ENCODE assay signal across 21 cellular contexts in the genomic region with DNA sequence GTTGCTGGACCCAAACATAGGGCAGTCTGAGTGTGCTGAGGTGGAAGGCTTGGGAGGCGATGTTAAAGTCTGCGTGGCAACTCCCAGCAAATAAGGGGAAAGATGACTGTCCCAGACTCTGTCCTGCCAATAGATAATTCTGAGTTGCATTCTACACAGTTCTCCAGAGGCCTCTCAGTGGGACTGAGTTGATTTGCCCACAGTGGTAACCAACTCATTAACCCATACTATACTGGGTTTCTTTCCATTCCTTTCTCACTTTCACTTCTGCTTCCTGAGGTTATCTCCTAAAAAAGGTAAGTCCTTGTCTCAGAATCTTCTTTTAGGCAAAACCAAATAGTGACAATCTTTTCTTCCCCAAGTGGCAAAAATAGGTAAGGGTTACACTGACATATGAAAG.
"Had no signal": no experiment of that assay in that cellular context is flagged by ENCODE, and none has a peak within 500 bp of the region (broad histone marks: within the 10 kb centered on the region; RNA-seq: fewer than 3 reads in every experiment).

No MANE protein-coding gene starts in this region.

- H3K4me1 Mint-ChIP-seq: mesothelial cell of epicardium, neural crest cell had no signal

- DNase-seq: effector memory CD8-positive, alpha-beta T cell; gastrocnemius medialis; glutamatergic neuron; islet precursor cell; natural killer cell; nucleus accumbens; ovary; right cardiac atrium; small intestine; stimulated activated CD4-positive, alpha-beta T cell treated with anti-CD3 and anti-CD28 coated beads, Interleukin-12 subunit alpha, Interleukin-12 subunit beta, amount 100 ng/mL, for 4 hours; stimulated activated naive CD4-positive, alpha-beta T cell; stomach; substantia nigra; transverse colon had no signal

- H3K27me3 Mint-ChIP-seq: dendritic cell treated with granulocyte-macrophage colony-stimulating factor and Interleukin-4, amounts not matched to agents 40 ng/mL and 50 ng/mL, for 4 days; effector memory CD8-positive, alpha-beta T cell had no signal

- H3K27ac ChIP-seq: epithelial cell of prostate, esophagus muscularis mucosa, gastrocnemius medialis, ovary, stomach, thoracic aorta, transverse colon had no signal

- H3K4me1 ChIP-seq: esophagus muscularis mucosa, gastrocnemius medialis, stomach, transverse colon had no signal

- ATAC-seq: effector memory CD8-positive, alpha-beta T cell; gastrocnemius medialis; left lobe of liver; natural killer cell; right cardiac atrium had no signal

- H3K4me3 ChIP-seq: esophagus muscularis mucosa, gastrocnemius medialis, ovary, stomach, thoracic aorta, transverse colon had no signal

- H3K9me3 ChIP-seq: esophagus muscularis mucosa, ovary, thoracic aorta, transverse colon had no signal

- H3K27ac Mint-ChIP-seq: dendritic cell treated with granulocyte-macrophage colony-stimulating factor and Interleukin-4, amounts not matched to agents 40 ng/mL and 50 ng/mL, for 4 days; effector memory CD8-positive, alpha-beta T cell; mesothelial cell of epicardium; natural killer cell had no signal

- H3K4me3 Mint-ChIP-seq: dendritic cell treated with granulocyte-macrophage colony-stimulating factor and Interleukin-4, amounts not matched to agents 40 ng/mL and 50 ng/mL, for 4 days; effector memory CD8-positive, alpha-beta T cell; mesothelial cell of epicardium; natural killer cell; neural crest cell had no signal

- H3K27me3 ChIP-seq: esophagus muscularis mucosa, gastrocnemius medialis, ovary, stomach, transverse colon had no signal

- H3K36me3 ChIP-seq: esophagus muscularis mucosa, gastrocnemius medialis, ovary, stomach, thoracic aorta, transverse colon had no signal
